Comparison of ENCODE assay signal across 8 cellular contexts in genomic region chr10:129756912-129757861, GRCh38.
DNase-seq lines count a peak whose midpoint lies in the region; ATAC-seq lines count a peak whose summit lies in the region.

No MANE protein-coding gene starts in this region.

- no peak overlapping the region for H3K4me3 ChIP-seq in skeletal muscle satellite cell (ENCODE audit: low read length)

- H3K9me3 ChIP-seq in skeletal muscle satellite cell (replicated peaks; ENCODE audit: low read length) = no peaks in the 10 kb centered on the region

- H3K4me1 ChIP-seq in skeletal muscle satellite cell (ENCODE audit: control insufficient read depth, insufficient read depth, low read length) = no peaks in the 10 kb centered on the region

- intact Hi-C loops in left cardiac atrium (cut with DNase I) = no loop called here

- no peak overlapping the region for H3K9ac ChIP-seq in skeletal muscle satellite cell (ENCODE audit: low read depth, low read length)

- H3K36me3 ChIP-seq in skeletal muscle satellite cell (ENCODE audit: insufficient read depth, low read length) = no peaks in the 10 kb centered on the region

- H3K4me2 ChIP-seq in skeletal muscle satellite cell (ENCODE audit: low read length) = peak overlapping the region; percentile 53

- H3K27me3 ChIP-seq in skeletal muscle satellite cell (ENCODE audit: control insufficient read depth, insufficient read depth, low read length) = no peaks in the 10 kb centered on the region

- ATAC-seq in left cardiac atrium (peak in 1 of 2 donors; percentile 80), GM18517 (IDR thresholded peaks at IDR 0.05; ENCODE audit: unreplicated experiment) (no peak)

- DNase-seq in DMS 273 (lab: John Stamatoyannopoulos, UW; ENCODE audit: unreplicated experiment) = peak; percentile 46
- DNase-seq in DMS 273 treated with DMSO at 0.1 percent for 48 hours (lab: John Stamatoyannopoulos, UW) = no peak
- peak; percentile 3 for DNase-seq in NCI-H69 (lab: John Stamatoyannopoulos, UW)
- peak; percentile 31 for DNase-seq in left cardiac atrium
- no peak for DNase-seq in stimulated activated naive CD4-positive, alpha-beta T cell (lab: John Stamatoyannopoulos, UW)
- no peak for DNase-seq in COR-L47 (lab: John Stamatoyannopoulos, UW)

Comparison
In these comparisons a context has a peak if more than half of its experiments do, and no peak if none do; other contexts are left out.
1. DNase-seq: peak in DMS 273 (single experiment), NCI-H69 (single experiment) and left cardiac atrium (single experiment); none in DMS 273 treated with DMSO at 0.1 percent for 48 hours (single experiment), stimulated activated naive CD4-positive, alpha-beta T cell (0 of 6) and COR-L47 (single experiment).